Comparison of ENCODE assay signal across 8 cellular contexts in the genomic region with DNA sequence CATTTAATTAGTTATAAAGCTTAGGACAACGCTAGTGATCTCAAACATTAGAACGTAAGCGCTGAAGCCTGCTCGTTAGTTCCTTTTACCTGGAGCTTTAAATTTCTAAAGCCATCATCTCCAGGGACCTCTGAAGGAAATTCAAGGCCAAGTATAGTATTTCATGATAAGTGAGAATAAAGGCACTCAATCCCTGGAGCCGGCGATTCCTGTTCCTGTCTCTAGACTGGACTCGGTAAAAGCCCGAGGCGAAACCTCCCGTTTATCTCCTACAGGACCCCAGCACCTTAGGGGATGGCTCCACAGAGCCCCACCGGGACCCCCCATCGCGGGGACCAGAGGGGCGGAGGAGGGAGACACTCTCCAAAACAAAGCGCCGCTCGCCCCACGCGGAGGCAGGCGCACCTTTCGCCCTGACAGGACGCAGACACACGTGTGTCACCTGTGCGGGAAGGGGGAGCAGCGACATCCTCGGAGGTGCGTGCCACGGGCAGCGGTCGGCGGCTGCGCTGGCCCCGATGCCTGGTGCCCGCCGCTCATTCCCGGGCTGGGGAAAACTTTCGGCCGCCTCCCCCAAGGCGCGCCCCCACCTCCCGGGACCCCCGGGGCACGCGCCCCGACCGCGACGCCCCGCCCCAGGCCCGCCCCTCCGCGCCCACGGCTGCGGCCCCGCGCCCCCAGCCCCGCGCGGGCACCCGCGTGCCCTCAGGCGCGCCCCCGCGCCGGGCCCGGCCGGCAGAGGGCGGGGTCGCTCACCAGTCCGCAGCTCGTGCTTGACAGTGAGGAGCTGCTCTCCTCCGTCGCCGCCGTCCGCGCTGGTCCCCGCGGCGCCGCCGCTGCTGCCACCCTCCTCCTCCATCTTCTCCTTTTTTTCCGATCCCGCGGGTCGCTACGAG.
A peak's percentile ranks its signal among the peaks of the same experiment; 100 is the strongest.
DNase-seq lines count a peak whose midpoint lies in the region; ATAC-seq lines count a peak whose summit lies in the region.

No MANE protein-coding gene starts in this region.

- peak; percentile 25 for ATAC-seq in HG02840 (IDR thresholded peaks at IDR 0.05; ENCODE audit: low FRiP score, unreplicated experiment)

- DNase-seq in DMS 273 (lab: John Stamatoyannopoulos, UW; ENCODE audit: unreplicated experiment) (peak; percentile 89), DMS 273 treated with DMSO at 0.1 percent for 48 hours (lab: John Stamatoyannopoulos, UW) (no peak), NCI-H1930 (lab: John Stamatoyannopoulos, UW) (peak; percentile 59 to 71), cerebellar cortex (ENCODE audit: low spot score) (peak; percentile 46), left kidney (ENCODE audit: low read depth, low spot score) (peak; percentile 77)
- peak; percentile 41 for DNase-seq in activated CD4-positive, alpha-beta T cell treated with anti-CD3 and anti-CD28 coated beads for 1 hour
- DNase-seq in stimulated activated CD4-positive, alpha-beta T cell treated with anti-CD3 and anti-CD28 coated beads, Interleukin-2, amount 100 ng/mL, for 4 hours (ENCODE audit: low read depth), result peak; percentile 50
